16 cellular contexts compared by ENCODE assay signal in genomic region chr18:9323750-9324445, GRCh38.
DNase-seq lines count a peak whose midpoint lies in the region; TF ChIP-seq lines count a peak whose summit lies in the region.
"Had no signal": no experiment of that assay in that cellular context is flagged by ENCODE, and none has a peak within 500 bp of the region (broad histone marks: within the 10 kb centered on the region; RNA-seq: fewer than 3 reads in every experiment).

No MANE protein-coding gene starts in this region.

- H3K9me2 ChIP-seq in MM.1S (replicated peaks; ENCODE audit: insufficient read depth, low read length): no peaks in the 10 kb centered on the region

- H3K4me1 ChIP-seq in MM.1S (ENCODE audit: low read length): no peaks in the 10 kb centered on the region
- H3K4me1 ChIP-seq: ascending aorta, BE2C, right atrium auricular region had no signal

- H3K4me3 ChIP-seq in AG04449 (ENCODE audit: low read depth, low read length) (no peak overlapping the region), foreskin fibroblast (ENCODE audit: low read depth in 1 of 2, low read length in 2 of 2) (no peak overlapping the region), MM.1S (ENCODE audit: low read length) (no peak overlapping the region)
- H3K4me3 ChIP-seq: ascending aorta, right atrium auricular region, thoracic aorta had no signal

- no peak overlapping the region for H3K4me2 ChIP-seq in MM.1S (ENCODE audit: low read depth, low read length)

- H3K27ac ChIP-seq in MM.1S (ENCODE audit: low read length): no peak overlapping the region
- H3K27ac ChIP-seq: ascending aorta, right atrium auricular region, thoracic aorta had no signal

- no peaks in the 10 kb centered on the region for H4K20me1 ChIP-seq in MM.1S (ENCODE audit: insufficient read depth, low read length)

- no peaks in the 10 kb centered on the region for H3K79me2 ChIP-seq in MM.1S (ENCODE audit: low read length)

- no peaks in the 10 kb centered on the region for H3K36me3 ChIP-seq in MM.1S (replicated peaks; ENCODE audit: insufficient read depth, low read length)
- H3K36me3 ChIP-seq: ascending aorta, BE2C, right atrium auricular region, thoracic aorta had no signal

- DNase-seq in AG04449 (ENCODE audit: low read depth, low spot score): peak; percentile 51
- peak; percentile 53 for DNase-seq in HCEC 1CT
- DNase-seq in amniotic epithelial cell (ENCODE audit: low read depth): peak; percentile 92
- DNase-seq in foreskin fibroblast: peak; percentile 39 to 59
- DNase-seq in hippocampal formation (lab: John Stamatoyannopoulos, UW): no peak
- no peak for DNase-seq in MM.1S
- no peak for DNase-seq in activated CD4-positive, alpha-beta T cell treated with anti-CD3 and anti-CD28 coated beads for 1 hour
- no peak for DNase-seq in NCI-H1436 treated with DMSO at 0.1 percent for 48 hours (lab: John Stamatoyannopoulos, UW)
- DNase-seq: activated CD8-positive, alpha-beta T cell treated with anti-CD3 and anti-CD28 coated beads, Interleukin-2, amount 10 ng/mL, durations not matched to agents 7 days and 5 days; BE2C; DMS 273 treated with DMSO at 0.1 percent for 48 hours; NCI-H1105 treated with DMSO at 0.1 percent for 48 hours; stimulated activated CD4-positive, alpha-beta T cell treated with anti-CD3 and anti-CD28 coated beads, Interleukin-1b, Interleukin-23, amount 100 ng/mL, for 48 hours had no signal

- CTCF ChIA-PET in AG04449 (lab: Yijun Ruan, JAX): interaction anchor here (1.0 kb wide), 1 partner anchor 193 kb away, joined by 3 read pairs; no protein-coding TSS in a partner anchor

- no peak overlapping the region for H2AFZ ChIP-seq in MM.1S (ENCODE audit: low read length)

- H3K9ac ChIP-seq in MM.1S (ENCODE audit: low read length): no peak overlapping the region

- TF ChIP-seq CTCF in AG04449 (IDR thresholded peaks at IDR 0.05; ENCODE audit: insufficient read depth, low read length, missing control alignments): no peak
- TF ChIP-seq CTCF in foreskin fibroblast (IDR thresholded peaks at IDR 0.05; ENCODE audit: low read depth, low read length): no peak
- no peak for TF ChIP-seq CTCF in MM.1S (IDR thresholded peaks at IDR 0.05; ENCODE audit: low read length)

- H3K9me3 ChIP-seq in MM.1S (replicated peaks; ENCODE audit: insufficient read depth, low read length): no peaks in the 10 kb centered on the region
- H3K9me3 ChIP-seq: BE2C had no signal

- no peaks in the 10 kb centered on the region for H3K27me3 ChIP-seq in MM.1S (replicated peaks; ENCODE audit: insufficient read depth, low read length)
- H3K27me3 ChIP-seq: ascending aorta, BE2C, right atrium auricular region had no signal

- POLR2A ChIA-PET in AG04449 (lab: Yijun Ruan, JAX): no interaction called here

- no peaks in the 10 kb centered on the region for H3F3A ChIP-seq in MM.1S (ENCODE audit: insufficient read depth, low read length)

Comparison
In these comparisons a context has a peak if more than half of its experiments do, and no peak if none do; other contexts are left out.
1. DNase-seq: peak in AG04449 (single experiment), HCEC 1CT (single experiment), amniotic epithelial cell (single experiment) and foreskin fibroblast (2 of 2); none in hippocampal formation (0 of 2), MM.1S (single experiment), activated CD4-positive, alpha-beta T cell treated with anti-CD3 and anti-CD28 coated beads for 1 hour (single experiment) and NCI-H1436 treated with DMSO at 0.1 percent for 48 hours (single experiment).